1 cellular context compared by ENCODE assay signal in genomic region chr22:23282516-23282915, GRCh38.
TF ChIP-seq lines count a peak whose summit lies in the region.

No MANE protein-coding gene starts in this region.

TF ChIP-seq in IMR-90, 13 proteins besides CTCF, POLR2A, EP300 and RAD21:
- TF ChIP-seq ELK1 (IDR thresholded peaks at IDR 0.05; ENCODE audit: borderline replicate concordance, low read depth, low read length) (no peak), RCOR1 (IDR thresholded peaks at IDR 0.05; ENCODE audit: insufficient replicate concordance, low read length) (no peak), SMC3 (IDR thresholded peaks at IDR 0.05; ENCODE audit: low read depth, low read length) (no peak), MXI1 (IDR thresholded peaks at IDR 0.05; ENCODE audit: borderline replicate concordance, low read depth, low read length) (no peak), MAFK (IDR thresholded peaks at IDR 0.05; ENCODE audit: low read depth, low read length) (no peak), NFE2L2 (IDR thresholded peaks at IDR 0.05; ENCODE audit: low read depth, low read length) (no peak), RFX5 (IDR thresholded peaks at IDR 0.05; ENCODE audit: low read depth, low read length) (no peak), FOS (IDR thresholded peaks at IDR 0.05; ENCODE audit: low read depth, low read length) (no peak), CHD1 (IDR thresholded peaks at IDR 0.05; ENCODE audit: low read depth, low read length) (no peak), MAZ (IDR thresholded peaks at IDR 0.05; ENCODE audit: borderline replicate concordance, low read depth, low read length) (no peak)
